Comparison of ENCODE assay signal across 27 cellular contexts in the genomic region with DNA sequence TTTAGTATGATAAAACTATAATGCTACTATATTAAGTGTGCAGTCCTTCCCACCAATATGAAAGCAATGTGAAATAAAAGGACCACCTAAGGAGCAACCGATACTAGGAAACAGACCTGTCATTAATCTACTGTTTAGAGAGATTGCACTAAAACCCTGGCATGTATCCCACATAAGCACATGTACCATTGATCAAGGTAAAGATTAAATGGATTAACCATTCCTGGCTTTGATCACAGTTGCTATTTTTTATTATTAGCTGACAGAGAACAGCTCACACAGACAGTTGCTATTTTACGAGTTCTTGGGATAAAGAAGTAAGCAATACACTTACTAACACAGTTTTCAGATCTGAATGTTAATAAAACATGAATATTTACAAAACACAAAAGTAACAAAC.
"Had no signal": no experiment of that assay in that cellular context is flagged by ENCODE, and none has a peak within 500 bp of the region (broad histone marks: within the 10 kb centered on the region; RNA-seq: fewer than 3 reads in every experiment).

No MANE protein-coding gene starts in this region.

- DNase-seq: dermis blood vessel endothelial cell; effector memory CD4-positive, alpha-beta T cell; esophagus squamous epithelium; gastrocnemius medialis; heart left ventricle; kidney; mucosa of descending colon; naive B cell; right lobe of liver; small intestine; stimulated activated CD4-positive, alpha-beta T cell treated with anti-CD3 and anti-CD28 coated beads, Interleukin-15, amount 100 ng/mL, for 24 hours; stimulated activated CD4-positive, alpha-beta T cell treated with anti-CD3 and anti-CD28 coated beads, Interleukin-2, amount 100 ng/mL, for 48 hours; stimulated activated CD8-positive, alpha-beta memory T cell treated with anti-CD3 and anti-CD28 coated beads, Interleukin-4, amount 100 ng/mL, for 48 hours; stimulated activated naive CD4-positive, alpha-beta T cell; stimulated activated naive CD8-positive, alpha-beta T cell treated with anti-CD3 and anti-CD28 coated beads, Interleukin-15, amount 100 ng/mL, for 72 hours; transverse colon; uterus had no signal

- H3K27me3 Mint-ChIP-seq: memory B cell; naive B cell; natural killer cell treated with Interleukin-12 subunit alpha and Interleukin-12 subunit beta and Interleukin-15 and Interleukin-18, amount 100 ng/mL, for 72 hours; progenitor cell of endocrine pancreas; stimulated activated naive CD8-positive, alpha-beta T cell treated with anti-CD3 and anti-CD28 coated beads, Interleukin-15, amount 100 ng/mL, for 72 hours had no signal

- H3K4me3 Mint-ChIP-seq: memory B cell; natural killer cell treated with Interleukin-12 subunit alpha and Interleukin-12 subunit beta and Interleukin-15 and Interleukin-18, amount 100 ng/mL, for 72 hours; neural progenitor cell; stimulated activated naive CD8-positive, alpha-beta T cell treated with anti-CD3 and anti-CD28 coated beads, Interleukin-15, amount 100 ng/mL, for 72 hours had no signal

- H3K9me3 Mint-ChIP-seq: memory B cell; naive B cell; natural killer cell treated with Interleukin-12 subunit alpha and Interleukin-12 subunit beta and Interleukin-15 and Interleukin-18, amount 100 ng/mL, for 72 hours; neural progenitor cell; stimulated activated naive CD8-positive, alpha-beta T cell treated with anti-CD3 and anti-CD28 coated beads, Interleukin-15, amount 100 ng/mL, for 72 hours had no signal

- H3K27ac Mint-ChIP-seq: memory B cell; natural killer cell treated with Interleukin-12 subunit alpha and Interleukin-12 subunit beta and Interleukin-15 and Interleukin-18, amount 100 ng/mL, for 72 hours; neural progenitor cell; progenitor cell of endocrine pancreas had no signal

- H3K27ac ChIP-seq: coronary artery, esophagus squamous epithelium, gastrocnemius medialis, heart left ventricle, hepatocyte, neural progenitor cell, parathyroid adenoma, right lobe of liver, suprapubic skin, transverse colon, upper lobe of right lung, uterus had no signal

- H3K4me1 Mint-ChIP-seq: memory B cell; neural progenitor cell; stimulated activated naive CD8-positive, alpha-beta T cell treated with anti-CD3 and anti-CD28 coated beads, Interleukin-15, amount 100 ng/mL, for 72 hours had no signal

- FAIRE-seq: endothelial cell of umbilical vein, kidney, small intestine had no signal
